In the genomic region with DNA sequence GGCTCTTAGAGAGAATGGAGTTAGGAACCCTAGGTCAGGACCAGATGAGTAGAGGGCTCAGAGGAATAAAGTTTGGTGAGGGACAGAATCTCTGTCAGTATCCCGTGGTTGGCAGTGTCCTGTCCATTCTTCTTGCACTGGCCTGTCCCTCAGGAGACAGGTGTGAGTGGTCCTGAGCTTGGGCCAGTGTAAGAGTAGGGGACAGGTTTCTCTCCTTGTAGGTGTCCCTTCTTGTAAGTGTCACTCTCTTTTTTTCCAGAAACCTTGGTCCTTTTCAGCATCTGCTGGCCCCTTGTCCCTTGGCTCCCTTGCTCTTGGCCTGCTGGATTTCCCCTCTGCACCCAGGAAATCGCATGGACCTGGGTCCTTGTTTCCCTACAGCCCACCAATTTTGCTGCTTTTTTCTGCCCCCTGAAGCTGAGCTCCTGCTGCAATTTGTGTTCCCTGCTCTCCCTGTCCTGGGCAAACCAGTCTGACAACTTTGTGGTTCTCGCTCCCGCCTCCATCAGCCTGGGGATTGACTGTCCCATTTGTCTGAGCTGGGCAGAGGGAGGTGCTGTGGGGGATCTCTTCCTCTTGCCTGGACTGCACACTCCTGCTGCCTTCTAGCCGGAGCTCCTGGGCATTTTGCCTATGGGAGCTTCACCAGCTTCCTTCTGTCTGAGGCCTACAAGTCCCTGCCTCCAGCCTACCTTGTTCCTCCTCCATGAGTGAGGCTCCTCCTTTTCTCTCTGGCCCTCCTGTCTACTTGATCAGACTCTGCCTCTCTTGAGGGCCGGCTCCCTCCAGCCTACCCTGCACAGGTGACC, we compare ENCODE assay signal across 1 cellular context.
TF ChIP-seq lines count a peak whose summit lies in the region.

No MANE protein-coding gene starts in this region.

TF ChIP-seq in HepG2, 621 proteins besides CTCF, POLR2A, EP300 and RAD21 (continued from another document):
- TF ChIP-seq ZFX (CRISPR knock-in tag; IDR thresholded peaks at IDR 0.05; ENCODE audit: low read depth) (0 out of 2 replicates have a peak, but pooled peaks have one; percentile 17), ZBTB38 (CRISPR knock-in tag; IDR thresholded peaks at IDR 0.05) (0 out of 2 replicates have a peak, but pooled peaks have one; percentile 34), ZBTB7A (CRISPR knock-in tag; IDR thresholded peaks at IDR 0.05) (no peak), SRSF4 (IDR thresholded peaks at IDR 0.05; ENCODE audit: low read depth, low read length, poor library complexity, severe bottlenecking) (no peak)
- TF ChIP-seq, protein P1, sequence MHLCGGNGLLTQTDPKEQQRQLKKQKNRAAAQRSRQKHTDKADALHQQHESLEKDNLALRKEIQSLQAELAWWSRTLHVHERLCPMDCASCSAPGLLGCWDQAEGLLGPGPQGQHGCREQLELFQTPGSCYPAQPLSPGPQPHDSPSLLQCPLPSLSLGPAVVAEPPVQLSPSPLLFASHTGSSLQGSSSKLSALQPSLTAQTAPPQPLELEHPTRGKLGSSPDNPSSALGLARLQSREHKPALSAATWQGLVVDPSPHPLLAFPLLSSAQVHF (CRISPR knock-in tag; IDR thresholded peaks at IDR 0.05) = peak; percentile 32; the same call in 1 of the 2 replicates
- TF ChIP-seq, protein P2, sequence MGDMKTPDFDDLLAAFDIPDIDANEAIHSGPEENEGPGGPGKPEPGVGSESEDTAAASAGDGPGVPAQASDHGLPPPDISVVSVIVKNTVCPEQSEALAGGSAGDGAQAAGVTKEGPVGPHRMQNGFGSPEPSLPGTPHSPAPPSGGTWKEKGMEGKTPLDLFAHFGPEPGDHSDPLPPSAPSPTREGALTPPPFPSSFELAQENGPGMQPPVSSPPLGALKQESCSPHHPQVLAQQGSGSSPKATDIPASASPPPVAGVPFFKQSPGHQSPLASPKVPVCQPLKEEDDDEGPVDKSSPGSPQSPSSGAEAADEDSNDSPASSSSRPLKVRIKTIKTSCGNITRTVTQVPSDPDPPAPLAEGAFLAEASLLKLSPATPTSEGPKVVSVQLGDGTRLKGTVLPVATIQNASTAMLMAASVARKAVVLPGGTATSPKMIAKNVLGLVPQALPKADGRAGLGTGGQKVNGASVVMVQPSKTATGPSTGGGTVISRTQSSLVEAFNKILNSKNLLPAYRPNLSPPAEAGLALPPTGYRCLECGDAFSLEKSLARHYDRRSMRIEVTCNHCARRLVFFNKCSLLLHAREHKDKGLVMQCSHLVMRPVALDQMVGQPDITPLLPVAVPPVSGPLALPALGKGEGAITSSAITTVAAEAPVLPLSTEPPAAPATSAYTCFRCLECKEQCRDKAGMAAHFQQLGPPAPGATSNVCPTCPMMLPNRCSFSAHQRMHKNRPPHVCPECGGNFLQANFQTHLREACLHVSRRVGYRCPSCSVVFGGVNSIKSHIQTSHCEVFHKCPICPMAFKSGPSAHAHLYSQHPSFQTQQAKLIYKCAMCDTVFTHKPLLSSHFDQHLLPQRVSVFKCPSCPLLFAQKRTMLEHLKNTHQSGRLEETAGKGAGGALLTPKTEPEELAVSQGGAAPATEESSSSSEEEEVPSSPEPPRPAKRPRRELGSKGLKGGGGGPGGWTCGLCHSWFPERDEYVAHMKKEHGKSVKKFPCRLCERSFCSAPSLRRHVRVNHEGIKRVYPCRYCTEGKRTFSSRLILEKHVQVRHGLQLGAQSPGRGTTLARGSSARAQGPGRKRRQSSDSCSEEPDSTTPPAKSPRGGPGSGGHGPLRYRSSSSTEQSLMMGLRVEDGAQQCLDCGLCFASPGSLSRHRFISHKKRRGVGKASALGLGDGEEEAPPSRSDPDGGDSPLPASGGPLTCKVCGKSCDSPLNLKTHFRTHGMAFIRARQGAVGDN (CRISPR knock-in tag; IDR thresholded peaks at IDR 0.05) = peak; percentile 57
